ENCODE assay signal across 13 cellular contexts in the genomic region with DNA sequence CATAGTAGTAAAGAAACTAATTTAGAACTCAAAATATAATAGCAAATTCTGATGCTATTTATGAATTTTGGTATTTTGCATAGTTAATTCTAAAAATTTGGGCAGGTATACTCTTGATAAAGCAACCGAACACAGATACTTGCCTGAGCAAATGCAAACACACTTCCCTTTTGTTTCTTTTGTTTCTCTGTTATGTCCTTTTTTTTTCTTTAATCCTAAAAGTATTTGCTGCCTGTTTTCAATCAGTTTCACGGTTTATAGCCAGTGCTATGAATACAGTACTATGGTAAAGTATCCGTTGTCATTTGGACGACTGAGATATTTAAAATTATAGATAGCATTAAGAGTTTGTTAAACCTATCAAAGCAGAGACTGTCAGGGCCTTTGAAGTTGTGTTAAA. TPM values are rescaled to one million over a fixed set of nuclear protein-coding genes. Genes with fewer than 3 reads are reported as not detected.
A peak's percentile ranks its signal among the peaks of the same experiment; 100 is the strongest.
DNase-seq lines count a peak whose midpoint lies in the region; ATAC-seq and TF ChIP-seq lines count a peak whose summit lies in the region.
"Had no signal": no experiment of that assay in that cellular context is flagged by ENCODE, and none has a peak within 500 bp of the region (broad histone marks: within the 10 kb centered on the region; RNA-seq: fewer than 3 reads in every experiment).

No MANE protein-coding gene starts in this region.

- CTCF ChIA-PET in CD8-positive, alpha-beta memory T cell (lab: Charles Lee) = no interaction called here

- DNase-seq in cardiac muscle cell (ENCODE audit: low read depth in 1 of 2, low spot score in 1 of 2) (no peak), Right ventricle myocardium inferior (ENCODE audit: missing footprints) (no peak), esophagus squamous epithelium (lab: John Stamatoyannopoulos, UW) (no peak)
- DNase-seq in stimulated activated naive B cell treated with anti-CD40 and anti-IgM and Interleukin-4, amounts not matched to agents 10 μg/mL and 1 μg/mL and 100 μg/mL, for 72 hours = no peak
- no peak for DNase-seq in CD8-positive, alpha-beta memory T cell
- DNase-seq: activated CD4-positive, alpha-beta T cell treated with anti-CD3 and anti-CD28 coated beads for 48 hours; NCI-H510A treated with DMSO at 0.1 percent for 48 hours; upper lobe of right lung had no signal

- peaks cover 39% of the 10 kb centered on the region for H3K4me1 ChIP-seq in cardiac muscle cell (ENCODE audit: low read depth)
- H3K4me1 ChIP-seq in OCI-LY1 (ENCODE audit: insufficient read depth, low read length, severe bottlenecking) = peaks cover 30% of the 10 kb centered on the region
- H3K4me1 ChIP-seq in esophagus squamous epithelium = peaks cover 0 to 20% (median 0%) of the 10 kb centered on the region in 3 donors
- peaks cover 7% of the 10 kb centered on the region for H3K4me1 ChIP-seq in CD8-positive, alpha-beta memory T cell (ENCODE audit: insufficient read depth, low read length)
- H3K4me1 ChIP-seq: ascending aorta had no signal

- WGBS in esophagus squamous epithelium, 2 donors = 28 to 35% methylated on average over 4 of the region's 4 CpGs

- H3K4me3 ChIP-seq in cardiac muscle cell = peak overlapping the region; percentile 76
- H3K4me3 ChIP-seq in OCI-LY1 (ENCODE audit: low read depth, low read length, poor library complexity, severe bottlenecking) = peak overlapping the region; percentile 96
- H3K4me3 ChIP-seq in esophagus squamous epithelium = no peak overlapping the region
- no peak overlapping the region for H3K4me3 ChIP-seq in CD8-positive, alpha-beta memory T cell (ENCODE audit: low read length)
- H3K4me3 ChIP-seq: ascending aorta, upper lobe of right lung had no signal

- no peak overlapping the region for H2AFZ ChIP-seq in OCI-LY1 (ENCODE audit: low read length)

- H3K4me3 Mint-ChIP-seq in brain = peak overlapping the region; percentile 86 to 97 (median 94)
- H3K4me3 Mint-ChIP-seq in stimulated activated naive B cell treated with anti-CD40 and anti-IgM and Interleukin-4, amounts not matched to agents 10 μg/mL and 1 μg/mL and 100 μg/mL, for 72 hours = peak overlapping the region; percentile 41 to 50
- peak overlapping the region in 3 of 7 donors; percentile 13 to 30 (median 30) for H3K4me3 Mint-ChIP-seq in CD8-positive, alpha-beta memory T cell
- H3K4me3 Mint-ChIP-seq: CD14-positive monocyte had no signal

- no peak for ATAC-seq in Right ventricle myocardium inferior
- ATAC-seq in stimulated activated naive B cell treated with anti-CD40 and anti-IgM and Interleukin-4, amounts not matched to agents 10 μg/mL and 1 μg/mL and 100 μg/mL, for 72 hours (replicated peaks) = no peak
- no peak for ATAC-seq in GM19452 (IDR thresholded peaks at IDR 0.05; ENCODE audit: unreplicated experiment)
- ATAC-seq: upper lobe of right lung had no signal

- peak overlapping the region; percentile 81 for H3K4me2 ChIP-seq in OCI-LY1 (ENCODE audit: low read length)

- peaks cover 21% of the 10 kb centered on the region for H3K36me3 Mint-ChIP-seq in brain
- peaks cover 0 to 10% of the 10 kb centered on the region in 2 donors for H3K36me3 Mint-ChIP-seq in stimulated activated naive B cell treated with anti-CD40 and anti-IgM and Interleukin-4, amounts not matched to agents 10 μg/mL and 1 μg/mL and 100 μg/mL, for 72 hours
- peaks cover 0 to 24% (median 0%) of the 10 kb centered on the region in 3 donors for H3K36me3 Mint-ChIP-seq in CD8-positive, alpha-beta memory T cell

- H4K20me1 ChIP-seq in OCI-LY1 (ENCODE audit: insufficient read depth, low read length) = no peaks in the 10 kb centered on the region

- H3F3A ChIP-seq in OCI-LY1 (ENCODE audit: insufficient read depth, low read length) = no peaks in the 10 kb centered on the region

- H3K79me2 ChIP-seq in OCI-LY1 (ENCODE audit: insufficient read depth, low read length) = peaks cover 51% of the 10 kb centered on the region

- no peaks in the 10 kb centered on the region for H3K27me3 ChIP-seq in cardiac muscle cell
- H3K27me3 ChIP-seq in OCI-LY1 (ENCODE audit: insufficient read depth, low read length) = no peaks in the 10 kb centered on the region
- no peaks in the 10 kb centered on the region for H3K27me3 ChIP-seq in esophagus squamous epithelium
- no peaks in the 10 kb centered on the region for H3K27me3 ChIP-seq in CD8-positive, alpha-beta memory T cell (ENCODE audit: insufficient read depth, low read length, poor library complexity, severe bottlenecking)
- H3K27me3 ChIP-seq: ascending aorta, upper lobe of right lung had no signal

- no peak for TF ChIP-seq CTCF in cardiac muscle cell (IDR thresholded peaks at IDR 0.05; ENCODE audit: low read depth, low read length)
- no peak for TF ChIP-seq CTCF in OCI-LY1 (IDR thresholded peaks at IDR 0.05; ENCODE audit: low read length)
- no peak for TF ChIP-seq CTCF in brain (conservative IDR thresholded peaks at IDR 0.05)
- TF ChIP-seq CTCF in esophagus squamous epithelium (IDR thresholded peaks at IDR 0.05) = no peak

- POLR2A ChIA-PET in CD8-positive, alpha-beta memory T cell (lab: Charles Lee) = no interaction called here

- H3K9me3 ChIP-seq in cardiac muscle cell (ENCODE audit: low read depth) = no peaks in the 10 kb centered on the region
- no peaks in the 10 kb centered on the region for H3K9me3 ChIP-seq in OCI-LY1 (ENCODE audit: low read length)
- H3K9me3 ChIP-seq in esophagus squamous epithelium = no peaks in the 10 kb centered on the region
- no peaks in the 10 kb centered on the region for H3K9me3 ChIP-seq in CD8-positive, alpha-beta memory T cell (ENCODE audit: low read length)
- H3K9me3 ChIP-seq: ascending aorta, upper lobe of right lung had no signal

- peaks cover 0 to 13% (median 0%) of the 10 kb centered on the region in 5 experiments for H3K9me3 Mint-ChIP-seq in brain
- no peaks in the 10 kb centered on the region for H3K9me3 Mint-ChIP-seq in stimulated activated naive B cell treated with anti-CD40 and anti-IgM and Interleukin-4, amounts not matched to agents 10 μg/mL and 1 μg/mL and 100 μg/mL, for 72 hours
- no peaks in the 10 kb centered on the region for H3K9me3 Mint-ChIP-seq in CD8-positive, alpha-beta memory T cell

- H3K27ac Mint-ChIP-seq in brain = peak overlapping the region in 4 of 5 experiments; percentile 63 to 95 (median 80)
- H3K27ac Mint-ChIP-seq in stimulated activated naive B cell treated with anti-CD40 and anti-IgM and Interleukin-4, amounts not matched to agents 10 μg/mL and 1 μg/mL and 100 μg/mL, for 72 hours = no peak overlapping the region
- peak overlapping the region in 1 of 8 donors; percentile 40 for H3K27ac Mint-ChIP-seq in CD8-positive, alpha-beta memory T cell
- H3K27ac Mint-ChIP-seq: CD14-positive monocyte had no signal

- TF ChIP-seq POLR2A in esophagus squamous epithelium (IDR thresholded peaks at IDR 0.05) = no peak

- H3K9ac ChIP-seq in OCI-LY1 (ENCODE audit: low read length) = peak overlapping the region; percentile 99

- intact Hi-C loops in Right ventricle myocardium inferior (cut with DNase I) = no loop called here
- intact Hi-C loops in esophagus squamous epithelium (cut with DNase I) = no loop called here

- H3K27ac ChIP-seq in cardiac muscle cell (no peak overlapping the region), OCI-LY1 (ENCODE audit: low read depth, low read length, poor library complexity, severe bottlenecking) (peak overlapping the region; percentile 68), esophagus squamous epithelium (no peak overlapping the region)
- H3K27ac ChIP-seq in CD8-positive, alpha-beta memory T cell (ENCODE audit: low read depth, low read length) = no peak overlapping the region
- H3K27ac ChIP-seq: ascending aorta, upper lobe of right lung had no signal

- H3K27me3 Mint-ChIP-seq in brain = peaks cover 11% of the 10 kb centered on the region
- no peaks in the 10 kb centered on the region for H3K27me3 Mint-ChIP-seq in stimulated activated naive B cell treated with anti-CD40 and anti-IgM and Interleukin-4, amounts not matched to agents 10 μg/mL and 1 μg/mL and 100 μg/mL, for 72 hours
- no peaks in the 10 kb centered on the region for H3K27me3 Mint-ChIP-seq in CD8-positive, alpha-beta memory T cell

- no peaks in the 10 kb centered on the region for H3K9me2 ChIP-seq in OCI-LY1 (ENCODE audit: low read depth, low read length)

- H3K36me3 ChIP-seq in cardiac muscle cell = peaks cover 16% of the 10 kb centered on the region
- peaks cover 22% of the 10 kb centered on the region for H3K36me3 ChIP-seq in OCI-LY1 (ENCODE audit: insufficient read depth, low read length)
- peaks cover 0 to 6% (median 0%) of the 10 kb centered on the region in 3 donors for H3K36me3 ChIP-seq in esophagus squamous epithelium
- no peaks in the 10 kb centered on the region for H3K36me3 ChIP-seq in CD8-positive, alpha-beta memory T cell (ENCODE audit: insufficient read depth, low read length)
- H3K36me3 ChIP-seq: ascending aorta, upper lobe of right lung had no signal

- peaks cover 17% of the 10 kb centered on the region for H3K4me1 Mint-ChIP-seq in brain
- H3K4me1 Mint-ChIP-seq in stimulated activated naive B cell treated with anti-CD40 and anti-IgM and Interleukin-4, amounts not matched to agents 10 μg/mL and 1 μg/mL and 100 μg/mL, for 72 hours = peaks cover 0 to 1% of the 10 kb centered on the region in 2 donors
- H3K4me1 Mint-ChIP-seq in CD8-positive, alpha-beta memory T cell = peaks cover 8 to 28% (median 23%) of the 10 kb centered on the region in 3 donors

RNA-seq across cellular contexts. Expression of a gene that starts 2.6 kb away (rescaled TPM):
- total RNA-seq in cardiac muscle cell = 44.6 and 59.7 TPM in 2 replicates
- 51.0 and 81.1 TPM in 2 replicates for polyA plus RNA-seq in cardiac muscle cell
- total RNA-seq in Right ventricle myocardium inferior = 9.1 TPM
- polyA plus RNA-seq in brain (ENCODE audit: insufficient read depth, low read depth, low replicate concordance) = 14.7 TPM
- 10 to 100 TPM; 12.3 to 16.0 (median 13.6) TPM for total RNA-seq in esophagus squamous epithelium
- 10 to 100 TPM; 61.4 TPM for total RNA-seq in CD8-positive, alpha-beta memory T cell
- 20.3 TPM for polyA plus RNA-seq in CD8-positive, alpha-beta memory T cell

Comparison
In these comparisons a context has a peak if more than half of its experiments do, and no peak if none do; other contexts are left out.
1. H3K4me3 ChIP-seq: peak in cardiac muscle cell (single experiment) and OCI-LY1 (single experiment); none in esophagus squamous epithelium (0 of 4) and CD8-positive, alpha-beta memory T cell (single experiment).